Comparison of ENCODE assay signal across 17 cellular contexts in the genomic region with DNA sequence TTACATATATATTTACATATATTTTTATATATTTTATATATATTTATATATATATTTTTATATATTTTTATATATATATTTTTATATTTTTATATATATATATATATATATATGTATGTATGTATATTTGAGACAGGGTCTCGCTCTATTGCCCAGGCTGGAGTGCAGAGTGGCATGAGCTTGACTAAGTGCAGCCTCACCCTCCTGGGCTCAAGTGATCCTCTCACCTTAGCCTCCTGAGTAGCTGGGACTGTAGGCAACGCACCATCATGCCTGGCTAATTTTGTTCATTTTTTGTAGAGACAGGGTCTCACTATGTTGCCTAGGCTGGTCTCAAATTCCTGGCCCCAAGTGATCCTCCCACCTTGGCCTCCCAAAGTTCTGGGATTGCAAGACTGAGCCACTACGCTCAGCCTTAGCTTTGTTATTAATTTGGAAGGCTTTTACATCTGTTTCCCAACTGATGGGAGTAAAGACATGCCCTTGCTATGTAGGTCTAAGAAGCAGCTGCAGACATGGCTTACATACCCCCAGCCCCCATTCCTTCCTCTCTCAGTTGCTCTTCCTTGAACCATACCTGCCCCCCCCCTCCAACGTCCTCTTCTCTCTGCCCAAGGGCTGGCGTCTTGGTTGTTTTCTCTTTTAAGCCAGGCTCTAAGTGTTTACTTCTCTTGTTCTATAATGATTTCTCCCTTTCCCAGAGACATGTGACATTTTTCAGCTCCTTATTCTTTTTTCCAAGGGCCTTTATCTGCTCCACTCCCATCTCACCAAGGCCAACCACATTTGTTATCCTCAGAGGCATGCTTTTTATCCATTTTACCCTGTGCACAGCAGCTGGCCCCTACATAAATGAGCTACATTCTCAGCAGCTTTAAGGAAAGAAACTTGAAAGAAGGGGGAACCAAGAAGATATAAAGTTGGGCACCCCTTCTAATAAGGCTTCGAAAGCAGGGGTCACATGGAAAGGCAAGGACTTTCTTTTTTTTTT.
"Had no signal": no experiment of that assay in that cellular context is flagged by ENCODE, and none has a peak within 500 bp of the region (broad histone marks: within the 10 kb centered on the region; RNA-seq: fewer than 3 reads in every experiment).

No MANE protein-coding gene starts in this region.

- H3K4me1 Mint-ChIP-seq: activated naive CD8-positive, alpha-beta T cell treated with anti-CD3 and anti-CD28 coated beads, Interleukin-2, amount 10 ng/mL, durations not matched to agents 7 days and 5 days had no signal

- H3K9me3 Mint-ChIP-seq: activated naive CD8-positive, alpha-beta T cell treated with anti-CD3 and anti-CD28 coated beads, Interleukin-2, amount 10 ng/mL, durations not matched to agents 7 days and 5 days; natural killer cell had no signal

- H3K27me3 Mint-ChIP-seq: activated naive CD8-positive, alpha-beta T cell treated with anti-CD3 and anti-CD28 coated beads, Interleukin-2, amount 10 ng/mL, durations not matched to agents 7 days and 5 days; stimulated activated naive CD8-positive, alpha-beta T cell treated with anti-CD3 and anti-CD28 coated beads, Interleukin-15, Interleukin-2, amounts not matched to agents 100 ng/mL and 50 ng/mL, for 24 hours had no signal

- H3K36me3 ChIP-seq: breast epithelium, esophagus muscularis mucosa, prostate gland, sigmoid colon, thoracic aorta, uterus had no signal

- ATAC-seq: natural killer cell had no signal

- H3K36me3 Mint-ChIP-seq: activated naive CD8-positive, alpha-beta T cell treated with anti-CD3 and anti-CD28 coated beads, Interleukin-2, amount 10 ng/mL, durations not matched to agents 7 days and 5 days; natural killer cell had no signal

- H3K9me3 ChIP-seq: breast epithelium, esophagus muscularis mucosa, prostate gland, sigmoid colon, thoracic aorta, uterus had no signal

- H3K4me3 Mint-ChIP-seq: activated naive CD8-positive, alpha-beta T cell treated with anti-CD3 and anti-CD28 coated beads, Interleukin-2, amount 10 ng/mL, durations not matched to agents 7 days and 5 days; natural killer cell; stimulated activated naive CD8-positive, alpha-beta T cell treated with anti-CD3 and anti-CD28 coated beads, Interleukin-15, Interleukin-2, amounts not matched to agents 100 ng/mL and 50 ng/mL, for 24 hours had no signal

- H3K27me3 ChIP-seq: breast epithelium, esophagus muscularis mucosa, sigmoid colon, uterus had no signal

- DNase-seq: activated CD4-positive, CD25-positive, alpha-beta regulatory T cell treated with anti-CD3 and anti-CD28 coated beads, Interleukin-2, amount 50 U/mL, for 72 hours; activated effector memory CD4-positive, alpha-beta T cell treated with Interleukin-2 at 50 U/mL for 16 hours; activated naive CD8-positive, alpha-beta T cell treated with anti-CD3 and anti-CD28 coated beads, Interleukin-2, amount 10 ng/mL, durations not matched to agents 7 days and 5 days; activated T-cell treated with anti-CD3 and anti-CD28 coated beads for 4 hours; anterior cingulate cortex; foreskin fibroblast; mammary epithelial cell; natural killer cell; occipital lobe; sigmoid colon; stimulated activated CD4-positive, alpha-beta T cell treated with anti-CD3 and anti-CD28 coated beads, Interleukin-2, amount 100 ng/mL, for 48 hours; uterus had no signal

- H3K4me3 ChIP-seq: breast epithelium, esophagus muscularis mucosa, prostate gland, sigmoid colon, thoracic aorta, uterus had no signal

- H3K27ac Mint-ChIP-seq: activated naive CD8-positive, alpha-beta T cell treated with anti-CD3 and anti-CD28 coated beads, Interleukin-2, amount 10 ng/mL, durations not matched to agents 7 days and 5 days; natural killer cell; stimulated activated naive CD8-positive, alpha-beta T cell treated with anti-CD3 and anti-CD28 coated beads, Interleukin-15, Interleukin-2, amounts not matched to agents 100 ng/mL and 50 ng/mL, for 24 hours had no signal

- H3K4me1 ChIP-seq: breast epithelium, prostate gland, sigmoid colon, uterus had no signal
